13 cellular contexts compared by ENCODE assay signal in genomic region chr5:76689321-76690026, GRCh38. TPM values are rescaled to one million over a fixed set of nuclear protein-coding genes. Genes with fewer than 3 reads are reported as not detected.
DNase-seq lines count a peak whose midpoint lies in the region; ATAC-seq and TF ChIP-seq lines count a peak whose summit lies in the region.
"Had no signal": no experiment of that assay in that cellular context is flagged by ENCODE, and none has a peak within 500 bp of the region (broad histone marks: within the 10 kb centered on the region; RNA-seq: fewer than 3 reads in every experiment).

No MANE protein-coding gene starts in this region.

- TF ChIP-seq CTCF in AG04449 (IDR thresholded peaks at IDR 0.05; ENCODE audit: insufficient read depth, low read length, missing control alignments) (no peak), mammary epithelial cell (conservative IDR thresholded peaks at IDR 0.05 in 1 of 2, IDR thresholded peaks at IDR 0.05 in 1 of 2; ENCODE audit: extremely low read depth in 1 of 2, insufficient read depth in 1 of 2, low read depth in 1 of 2, low read length in 2 of 2) (no peak)

- H3K79me2 ChIP-seq in mammary epithelial cell (ENCODE audit: insufficient read depth, low read length): no peaks in the 10 kb centered on the region
- H3K79me2 ChIP-seq in mesendoderm (ENCODE audit: control insufficient read depth, insufficient read depth, low read length): no peaks in the 10 kb centered on the region

- H2BK5ac ChIP-seq in mesendoderm (ENCODE audit: low read length): no peak overlapping the region

- H3K36me3 ChIP-seq in mammary epithelial cell (ENCODE audit: insufficient read depth, low read length) (no peaks in the 10 kb centered on the region), mesendoderm (ENCODE audit: control insufficient read depth, insufficient read depth, low read length) (no peaks in the 10 kb centered on the region)
- H3K36me3 ChIP-seq: cardiac muscle cell, uterus had no signal

- in situ Hi-C loops in mammary epithelial cell (cut with MboI; ENCODE audit: low sequenced_read_pairs in 2 of 2): no loop called here

- POLR2A ChIA-PET in AG04449 (lab: Yijun Ruan, JAX): interaction anchor here (0.7 to 1.6 kb wide), 4 partner anchors 15 to 117 kb away, joined by 3 to 8 read pairs (median 6); no protein-coding TSS in a partner anchor

- H2BK120ac ChIP-seq in mesendoderm (ENCODE audit: low read depth, low read length): no peak overlapping the region

- peaks cover 4 to 19% of the 10 kb centered on the region in 2 donors for H3K36me3 Mint-ChIP-seq in activated naive CD4-positive, alpha-beta T cell treated with anti-CD3 and anti-CD28 coated beads, Interleukin-2, amount 50 U/mL, for 72 hours

- H3K4me1 ChIP-seq in mammary epithelial cell (ENCODE audit: insufficient read depth, low read length) (peaks cover 37% of the 10 kb centered on the region), mesendoderm (ENCODE audit: control insufficient read depth, low read depth, low read length) (no peaks in the 10 kb centered on the region)
- H3K4me1 ChIP-seq: uterus had no signal

- H3K4me3 ChIP-seq in AG04449 (ENCODE audit: low read depth, low read length) (no peak overlapping the region), mammary epithelial cell (replicated peaks in 1 of 3; ENCODE audit: insufficient read depth in 1 of 3, low read depth in 2 of 3, low read length in 3 of 3) (no peak overlapping the region), mesendoderm (ENCODE audit: low read length) (no peak overlapping the region)
- H3K4me3 ChIP-seq: cardiac muscle cell, uterus had no signal

- H3K79me1 ChIP-seq in mesendoderm (ENCODE audit: low read length): no peaks in the 10 kb centered on the region

- peak overlapping the region in 1 of 2 donors; percentile 39 for H3K27ac Mint-ChIP-seq in activated naive CD4-positive, alpha-beta T cell treated with anti-CD3 and anti-CD28 coated beads, Interleukin-2, amount 50 U/mL, for 72 hours

- H2BK15ac ChIP-seq in mesendoderm (replicated peaks; ENCODE audit: low read depth): peak overlapping the region; percentile 36

- CTCF ChIA-PET in AG04449 (lab: Yijun Ruan, JAX) (interaction anchor here (1.0 to 2.5 kb wide), 6 partner anchors 15 to 388 kb away, joined by 3 to 13 read pairs (median 7); no protein-coding TSS in a partner anchor), mammary epithelial cell (lab: Charles Lee; ENCODE audit: low non-redundant PET) (no interaction called here)

- H3K27ac ChIP-seq in mammary epithelial cell (ENCODE audit: insufficient read depth, low read depth, low read length) (peak overlapping the region; percentile 76), mesendoderm (ENCODE audit: low read depth, low read length) (no peak overlapping the region)
- H3K27ac ChIP-seq: cardiac muscle cell had no signal

- H4K20me1 ChIP-seq in mammary epithelial cell (ENCODE audit: insufficient read depth, low read length): no peaks in the 10 kb centered on the region

- no peaks in the 10 kb centered on the region for H3K9me3 Mint-ChIP-seq in activated naive CD4-positive, alpha-beta T cell treated with anti-CD3 and anti-CD28 coated beads, Interleukin-2, amount 50 U/mL, for 72 hours

- TSS peak; percentile 97 for BruUV-seq in mammary epithelial cell (replicated peaks; lab: Mats Ljungman, UMichigan)

- H3K4me2 ChIP-seq in mammary epithelial cell (ENCODE audit: insufficient read depth, low read depth, low read length) (peak overlapping the region; percentile 21), mesendoderm (ENCODE audit: low read length) (no peak overlapping the region)

- 92% methylated on average over 3 of the region's 3 CpGs for WGBS in mammary epithelial cell (ENCODE audit: low coverage, missing lambda C conversion rate)
- WGBS in mesendoderm (ENCODE audit: extremely low coverage, insufficient coverage, low lambda C conversion rate): no CpG with 5 or more reads among the region's 3 CpGs

- H3K18ac ChIP-seq in mesendoderm (ENCODE audit: low read length): no peak overlapping the region

- H3K27me3 ChIP-seq in mammary epithelial cell (ENCODE audit: insufficient read depth, low read length) (no peaks in the 10 kb centered on the region), mesendoderm (ENCODE audit: insufficient read depth, low read length, poor library complexity) (no peaks in the 10 kb centered on the region)
- H3K27me3 ChIP-seq: cardiac muscle cell, uterus had no signal

- no peak overlapping the region for H2AK5ac ChIP-seq in mesendoderm (ENCODE audit: low read length)

- H3K9ac ChIP-seq in mammary epithelial cell (ENCODE audit: insufficient read depth, low read length): no peak overlapping the region
- no peak overlapping the region for H3K9ac ChIP-seq in mesendoderm (ENCODE audit: low read length)

- ATAC-seq in activated naive CD4-positive, alpha-beta T cell treated with anti-CD3 and anti-CD28 coated beads, Interleukin-2, amount 50 U/mL, for 72 hours: no peak
- no peak for ATAC-seq in HG03571 (IDR thresholded peaks at IDR 0.05; ENCODE audit: unreplicated experiment)

- H3K23ac ChIP-seq in mesendoderm (ENCODE audit: low read length): no peak overlapping the region

- no peak overlapping the region for H4K5ac ChIP-seq in mesendoderm (ENCODE audit: low read length)

- no peak overlapping the region for H4K8ac ChIP-seq in mesendoderm (ENCODE audit: low read depth, low read length)

- H3K9me3 ChIP-seq in mammary epithelial cell (replicated peaks; ENCODE audit: insufficient read depth, low read length): no peaks in the 10 kb centered on the region
- H3K9me3 ChIP-seq: uterus had no signal

- DNase-seq in AG04449 (ENCODE audit: low read depth, low spot score) (peak; percentile 88), HT1080 (ENCODE audit: low read depth) (peak; percentile 93), mammary epithelial cell (peak; percentile 81), mesendoderm (no peak), cortex of kidney (lab: John Stamatoyannopoulos, UW) (no peak)
- no peak for DNase-seq in activated CD4-positive, alpha-beta T cell treated with anti-CD3 and anti-CD28 coated beads for 48 hours
- DNase-seq in activated naive CD4-positive, alpha-beta T cell treated with anti-CD3 and anti-CD28 coated beads, Interleukin-2, amount 50 U/mL, for 72 hours (ENCODE audit: low spot score in 2 of 2): no peak
- DNase-seq: NCI-H187, nucleus accumbens, Right ventricle myocardium superior, uterus had no signal

- intact Hi-C loops in mammary epithelial cell (cut with micrococcal nuclease): loop anchor here (1.0 kb wide), 1 partner anchor 22 kb away; no protein-coding TSS in a partner anchor

- H2AFZ ChIP-seq in mammary epithelial cell (ENCODE audit: low read depth, low read length): no peak overlapping the region

- no peak overlapping the region for H3K4ac ChIP-seq in mesendoderm (ENCODE audit: low read depth, low read length)

- dilution Hi-C loops in mammary epithelial cell (cut with HindIII; ENCODE audit: low sequenced_read_pairs): no loop called here

- no peak overlapping the region for H3K56ac ChIP-seq in mesendoderm (ENCODE audit: low read length)

RNA-seq across cellular contexts. Expression of gene F2R, which starts 26.5 kb away (rescaled TPM):
- 13.2 and 18.6 TPM in 2 replicates for total RNA-seq in HT1080 (2014; rRNA removed; shearing (Covaris generic))
- polyA plus RNA-seq in HT1080 (2015; cell fraction: cytosol; rRNA removed): 18.7 and 26.2 TPM in 2 replicates
- polyA plus RNA-seq in HT1080 (2015; cell fraction: nucleus; rRNA removed): 22.1 and 23.9 TPM in 2 replicates
- 10 to 100 TPM; 30.7 to 81.4 TPM for total RNA-seq in mammary epithelial cell
- 46.2 TPM for polyA plus RNA-seq in mammary epithelial cell
- polyA minus RNA-seq in mammary epithelial cell: 47.2 TPM
- polyA plus RNA-seq in mesendoderm (2013, experiment 1 of 2): 12.9 TPM
- 13.6 TPM for polyA plus RNA-seq in mesendoderm (2013, experiment 2 of 2)
- total RNA-seq in activated naive CD4-positive, alpha-beta T cell treated with anti-CD3 and anti-CD28 coated beads, Interleukin-2, amount 50 U/mL, for 72 hours: 1 to 10 TPM in 1 of 2 donors, under 1 TPM in 1; 0.89 to 5.8 TPM

Comparison
In these comparisons a context has a peak if more than half of its experiments do, and no peak if none do; other contexts are left out.
1. DNase-seq: peak in AG04449 (single experiment), HT1080 (single experiment) and mammary epithelial cell (single experiment); none in mesendoderm (single experiment), activated CD4-positive, alpha-beta T cell treated with anti-CD3 and anti-CD28 coated beads for 48 hours (single experiment), activated naive CD4-positive, alpha-beta T cell treated with anti-CD3 and anti-CD28 coated beads, Interleukin-2, amount 50 U/mL, for 72 hours (0 of 2) and cortex of kidney (single experiment).